4 cellular contexts compared by ENCODE assay signal in genomic region chr18:15003636-15004269, GRCh38.
DNase-seq lines count a peak whose midpoint lies in the region; FAIRE-seq and TF ChIP-seq lines count a peak whose summit lies in the region.
"Not testable (repeated sequence)": the region's sequence is repeated elsewhere in the genome, so short reads cannot be mapped to it uniquely, and the experiment has no call there.

No MANE protein-coding gene starts in this region.

- H3K36me3 ChIP-seq in bronchial epithelial cell (ENCODE audit: control insufficient read depth, insufficient read depth, low read length); kidney (ENCODE audit: control insufficient read depth in 1 of 2, insufficient read depth in 2 of 2, low read length in 2 of 2); spleen: not testable (repeated sequence)

- TF ChIP-seq POLR2A in spleen (IDR thresholded peaks at IDR 0.05) = not testable (repeated sequence)

- not testable (repeated sequence) for H3K27me3 ChIP-seq in bronchial epithelial cell (ENCODE audit: control insufficient read depth, insufficient read depth, low read length); spleen (replicated peaks in 1 of 7)

- not testable (repeated sequence) for H3K9ac ChIP-seq in kidney (ENCODE audit: low read length in 2 of 2)

- in situ Hi-C loops in GM13976 (cut with MboI; ENCODE audit: low sequenced_read_pairs, unreplicated experiment) = not testable (repeated sequence)

- H3K9me3 ChIP-seq in kidney (ENCODE audit: control insufficient read depth in 1 of 2, low read length in 2 of 2) = not testable (repeated sequence)
- peaks cover 0 to 71% (median 24%) of the 10 kb centered on the region in 8 donors for H3K9me3 ChIP-seq in spleen

- not testable (repeated sequence) for H3K27ac ChIP-seq in kidney (ENCODE audit: low read depth in 2 of 2, low read length in 2 of 2); spleen

- DNase-seq in GM13976 (ENCODE audit: low spot score) (peak; percentile 2), kidney (peak; percentile 56), spleen (peak; percentile 59)
- DNase-seq in bronchial epithelial cell (ENCODE audit: low read depth) = not testable (repeated sequence)

- peak; percentile 82 for FAIRE-seq in bronchial epithelial cell (lab: Jason Lieb, UNC)
- FAIRE-seq in kidney (lab: Jason Lieb, UNC) = not testable (repeated sequence)

- 87 to 97% (median 90%) methylated on average over 11 to 18 of the region's 18 CpGs for WGBS in spleen, 5 donors

- H3K4me3 ChIP-seq in bronchial epithelial cell (ENCODE audit: low read depth, low read length); kidney (ENCODE audit: low read length in 2 of 2); spleen: not testable (repeated sequence)

- not testable (repeated sequence) for TF ChIP-seq CTCF in GM13976 (IDR thresholded peaks at IDR 0.05; ENCODE audit: borderline replicate concordance, control extremely low read depth, extremely low read depth, insufficient read depth, missing control alignments); bronchial epithelial cell (IDR thresholded peaks at IDR 0.05; ENCODE audit: insufficient read depth, low read length, severe bottlenecking); kidney (IDR thresholded peaks at IDR 0.05; ENCODE audit: borderline replicate concordance, extremely low read depth, insufficient read depth); spleen (IDR thresholded peaks at IDR 0.05 in 8 of 11, conservative IDR thresholded peaks at IDR 0.05 in 3 of 11)

- intact Hi-C loops in kidney (cut with DNase I); spleen (cut with DNase I; ENCODE audit: low total_unique reads): not testable (repeated sequence)

- H3K4me1 ChIP-seq in kidney (ENCODE audit: control insufficient read depth in 1 of 2, insufficient read depth in 1 of 2, low read depth in 1 of 2, low read length in 2 of 2); spleen: not testable (repeated sequence)
